In genomic region chr7:155860461-155860839, GRCh38 we compare ENCODE assay signal across 17 cellular contexts. TPM values are rescaled to one million over a fixed set of nuclear protein-coding genes. Genes with fewer than 3 reads are reported as not detected.
"Had no signal": no experiment of that assay in that cellular context is flagged by ENCODE, and none has a peak within 500 bp of the region (broad histone marks: within the 10 kb centered on the region; RNA-seq: fewer than 3 reads in every experiment).

No MANE protein-coding gene starts in this region.

- H3K36me3 ChIP-seq: brain microvascular endothelial cell, gastrocnemius medialis, heart right ventricle, left lung, neutrophil, upper lobe of right lung had no signal

- H3K27ac ChIP-seq: brain microvascular endothelial cell, epithelial cell of prostate, gastrocnemius medialis, heart right ventricle, left lung, neutrophil, upper lobe of right lung had no signal

- H3K9me3 ChIP-seq: gastrocnemius medialis, left lung, mucosa of descending colon, neutrophil, upper lobe of right lung had no signal

- ATAC-seq: activated T-cell treated with anti-CD3 and anti-CD28 coated beads, Interleukin-2, amount 50 U/mL, for 4 hours; effector memory CD8-positive, alpha-beta T cell; gastrocnemius medialis; naive thymus-derived CD4-positive, alpha-beta T cell had no signal

- H3K4me1 ChIP-seq: gastrocnemius medialis had no signal

- DNase-seq: activated CD4-positive, CD25-positive, alpha-beta regulatory T cell; activated gamma-delta T cell; activated T-cell treated with anti-CD3 and anti-CD28 coated beads, Interleukin-2, amount 50 U/mL, for 4 hours; brain microvascular endothelial cell; effector memory CD8-positive, alpha-beta T cell; gastrocnemius medialis; heart right ventricle; mucosa of descending colon; stimulated activated CD4-positive, alpha-beta T cell treated with anti-CD3 and anti-CD28 coated beads, Interleukin-4, amount 100 ng/mL, for 4 hours; stimulated activated CD8-positive, alpha-beta memory T cell treated with anti-CD3 and anti-CD28 coated beads, Interleukin-4, amount 100 ng/mL, for 48 hours; stimulated activated naive CD4-positive, alpha-beta T cell treated with Interleukin-2 at 50 U/mL for 16 hours had no signal

- H3K4me3 ChIP-seq: gastrocnemius medialis, heart right ventricle, left lung, mucosa of descending colon, upper lobe of right lung had no signal

- H3K27me3 ChIP-seq: brain microvascular endothelial cell, left lung, upper lobe of right lung had no signal

RNA-seq across cellular contexts. Expression of gene SHH, which starts 48.2 kb away (rescaled TPM):
- total RNA-seq: gastrocnemius medialis; heart right ventricle; naive thymus-derived CD4-positive, alpha-beta T cell; right cardiac atrium had no signal
- polyA plus RNA-seq: heart right ventricle; naive thymus-derived CD4-positive, alpha-beta T cell; right cardiac atrium had no signal
